33 cellular contexts compared by ENCODE assay signal in genomic region chr2:96649342-96649741, GRCh38. TPM values are rescaled to one million over a fixed set of nuclear protein-coding genes. Genes with fewer than 3 reads are reported as not detected.
"Had no signal": no experiment of that assay in that cellular context is flagged by ENCODE, and none has a peak within 500 bp of the region (broad histone marks: within the 10 kb centered on the region; RNA-seq: fewer than 3 reads in every experiment).

No MANE protein-coding gene starts in this region.

- H3K27ac ChIP-seq: heart left ventricle, left lung, lower lobe of right lung, neural progenitor cell, neutrophil, ovary, skin epidermis, tibial nerve, uterus had no signal

- H3K36me3 ChIP-seq: heart left ventricle, left lung, lower lobe of right lung, neural progenitor cell, neutrophil, ovary, tibial nerve, uterus had no signal

- H3K9me3 ChIP-seq: heart left ventricle, left lung, lower lobe of right lung, mucosa of descending colon, neutrophil, ovary, tibial nerve, uterus had no signal

- H3K9ac ChIP-seq: neural progenitor cell had no signal

- H3K4me1 ChIP-seq: heart left ventricle, left lung, lower lobe of right lung, neural progenitor cell, tibial nerve, uterus had no signal

- H3K4me3 ChIP-seq: heart left ventricle, left lung, lower lobe of right lung, mucosa of descending colon, neural progenitor cell, ovary, skin epidermis, tibial nerve, uterus had no signal

- H3K27me3 ChIP-seq: heart left ventricle, left lung, neural progenitor cell, neutrophil, ovary, tibial nerve, uterus had no signal

- H3K4me2 ChIP-seq: neural progenitor cell had no signal

- ATAC-seq: heart left ventricle; left colon; left lung; lower lobe of right lung; mucosa of descending colon; naive thymus-derived CD4-positive, alpha-beta T cell; right cardiac atrium; sciatic nerve; stimulated activated naive B cell treated with anti-CD40 and anti-IgM and Interleukin-4, amounts not matched to agents 10 μg/mL and 1 μg/mL and 100 μg/mL, for 72 hours had no signal

- H2AFZ ChIP-seq: neural progenitor cell had no signal

- DNase-seq: heart left ventricle; hypothalamus; immature natural killer cell; kidney; left colon; left lung; lower lobe of right lung; mammary epithelial cell; mesendoderm; midbrain; mucosa of descending colon; naive thymus-derived CD4-positive, alpha-beta T cell; nephron progenitor cell; occipital lobe; retina; right cardiac atrium; stimulated activated CD4-positive, alpha-beta T cell treated with anti-CD3 and anti-CD28 coated beads, Interleukin-12 subunit alpha, Interleukin-12 subunit beta, amount 100 ng/mL, for 4 hours; stimulated activated CD4-positive, alpha-beta T cell treated with anti-CD3 and anti-CD28 coated beads, Interleukin-15, amount 100 ng/mL, for 24 hours; stimulated activated CD4-positive, alpha-beta T cell treated with anti-CD3 and anti-CD28 coated beads, Interleukin-2, amount 100 ng/mL, for 24 hours; stimulated activated CD4-positive, alpha-beta T cell treated with anti-CD3 and anti-CD28 coated beads, Interleukin-4, amount 100 ng/mL, for 1 hour; stimulated activated naive B cell treated with anti-CD40 and anti-IgM and Interleukin-4, amounts not matched to agents 10 μg/mL and 1 μg/mL and 100 μg/mL, for 72 hours; substantia nigra; uterus had no signal

- FAIRE-seq: islet of Langerhans, kidney had no signal

RNA-seq across cellular contexts. Expression of gene FER1L5, which starts 6.8 kb away (rescaled TPM):
- total RNA-seq: myocyte; naive thymus-derived CD4-positive, alpha-beta T cell; pulmonary artery endothelial cell had no signal
- polyA plus RNA-seq: immature natural killer cell, liver had no signal
